Comparison of ENCODE assay signal across 18 cellular contexts in genomic region chr5:178606269-178606668, GRCh38. TPM values are rescaled to one million over a fixed set of nuclear protein-coding genes. Genes with fewer than 3 reads are reported as not detected.
DNase-seq lines count a peak whose midpoint lies in the region; ATAC-seq and FAIRE-seq lines count a peak whose summit lies in the region.
"Had no signal": no experiment of that assay in that cellular context is flagged by ENCODE, and none has a peak within 500 bp of the region (broad histone marks: within the 10 kb centered on the region; RNA-seq: fewer than 3 reads in every experiment).

No MANE protein-coding gene starts in this region.

- peak; percentile 71 for FAIRE-seq in HTR-8/SVneo (lab: Jason Lieb, UNC)

- H3K27me3 Mint-ChIP-seq in activated CD4-positive, alpha-beta memory T cell treated with anti-CD3 and anti-CD28 coated beads for 36 hours, result no peaks in the 10 kb centered on the region
- H3K27me3 Mint-ChIP-seq in activated CD4-positive, alpha-beta memory T cell treated with anti-CD3 and anti-CD28 coated beads, Interleukin-2, amount 10 ng/mL, durations not matched to agents 7 days and 5 days, result no peaks in the 10 kb centered on the region
- H3K27me3 Mint-ChIP-seq in effector memory CD8-positive, alpha-beta T cell, result no peaks in the 10 kb centered on the region

- no peaks in the 10 kb centered on the region for H3K4me1 Mint-ChIP-seq in activated CD4-positive, alpha-beta memory T cell treated with anti-CD3 and anti-CD28 coated beads for 36 hours (ENCODE audit: low read depth)
- H3K4me1 Mint-ChIP-seq in activated CD4-positive, alpha-beta memory T cell treated with anti-CD3 and anti-CD28 coated beads, Interleukin-2, amount 10 ng/mL, durations not matched to agents 7 days and 5 days, result no peaks in the 10 kb centered on the region
- H3K4me1 Mint-ChIP-seq in effector memory CD8-positive, alpha-beta T cell (ENCODE audit: low read depth in 2 of 2), result peaks cover 1 to 12% of the 10 kb centered on the region in 2 donors

- no peak for DNase-seq in activated CD4-positive, alpha-beta memory T cell treated with anti-CD3 and anti-CD28 coated beads for 36 hours
- DNase-seq in activated CD4-positive, alpha-beta memory T cell treated with anti-CD3 and anti-CD28 coated beads, Interleukin-2, amount 10 ng/mL, durations not matched to agents 7 days and 5 days, result no peak
- DNase-seq in HTR-8/SVneo (ENCODE audit: insufficient read length, low spot score) (no peak), amniotic epithelial cell (ENCODE audit: low read depth) (peak; percentile 44), left lobe of liver (ENCODE audit: low spot score) (no peak), cerebellum (ENCODE audit: low spot score) (no peak)
- no peak for DNase-seq in effector memory CD8-positive, alpha-beta T cell
- DNase-seq: CD8-positive, alpha-beta T cell; DMS79 treated with DMSO at 0.1 percent for 48 hours; NCI-H1436; NCI-H2081; NCI-H510A; NCI-H82; PC-3 had no signal

- H3K36me3 Mint-ChIP-seq in activated CD4-positive, alpha-beta memory T cell treated with anti-CD3 and anti-CD28 coated beads for 36 hours, result peaks cover 46% of the 10 kb centered on the region
- H3K36me3 Mint-ChIP-seq in activated CD4-positive, alpha-beta memory T cell treated with anti-CD3 and anti-CD28 coated beads, Interleukin-2, amount 10 ng/mL, durations not matched to agents 7 days and 5 days (ENCODE audit: low read depth), result peaks cover 78% of the 10 kb centered on the region
- H3K36me3 Mint-ChIP-seq in effector memory CD8-positive, alpha-beta T cell (ENCODE audit: insufficient read depth), result peaks cover 98% of the 10 kb centered on the region

- POLR2A ChIA-PET in activated CD4-positive, alpha-beta memory T cell treated with anti-CD3 and anti-CD28 coated beads for 36 hours (lab: Charles Lee), result interaction anchor here (1.5 kb wide), 1 partner anchor 13 kb away, joined by 3 read pairs; no protein-coding TSS in a partner anchor
- POLR2A ChIA-PET in activated CD4-positive, alpha-beta memory T cell treated with anti-CD3 and anti-CD28 coated beads, Interleukin-2, amount 10 ng/mL, durations not matched to agents 7 days and 5 days (lab: Charles Lee), result interaction anchor here (0.8 to 1.0 kb wide), 3 partner anchors 11 to 19 kb away, joined by 3 read pairs; no protein-coding TSS in a partner anchor

- peak overlapping the region; percentile 40 for H3K27ac Mint-ChIP-seq in activated CD4-positive, alpha-beta memory T cell treated with anti-CD3 and anti-CD28 coated beads for 36 hours
- no peak overlapping the region for H3K27ac Mint-ChIP-seq in activated CD4-positive, alpha-beta memory T cell treated with anti-CD3 and anti-CD28 coated beads, Interleukin-2, amount 10 ng/mL, durations not matched to agents 7 days and 5 days
- peak overlapping the region in 1 of 2 donors; percentile 47 for H3K27ac Mint-ChIP-seq in effector memory CD8-positive, alpha-beta T cell
- H3K27ac Mint-ChIP-seq: CD8-positive, alpha-beta T cell had no signal

- H3K9me3 Mint-ChIP-seq in activated CD4-positive, alpha-beta memory T cell treated with anti-CD3 and anti-CD28 coated beads for 36 hours, result no peaks in the 10 kb centered on the region
- H3K9me3 Mint-ChIP-seq in activated CD4-positive, alpha-beta memory T cell treated with anti-CD3 and anti-CD28 coated beads, Interleukin-2, amount 10 ng/mL, durations not matched to agents 7 days and 5 days, result no peaks in the 10 kb centered on the region
- no peaks in the 10 kb centered on the region for H3K9me3 Mint-ChIP-seq in effector memory CD8-positive, alpha-beta T cell
- H3K9me3 Mint-ChIP-seq: CD8-positive, alpha-beta T cell had no signal

- ATAC-seq in left lobe of liver (peak; percentile 70), esophagus mucosa (no peak)
- no peak for ATAC-seq in effector memory CD8-positive, alpha-beta T cell (replicated peaks)
- ATAC-seq: CD8-positive, alpha-beta T cell; PC-3 had no signal

- H3K4me3 Mint-ChIP-seq in activated CD4-positive, alpha-beta memory T cell treated with anti-CD3 and anti-CD28 coated beads for 36 hours, result no peak overlapping the region
- no peak overlapping the region for H3K4me3 Mint-ChIP-seq in activated CD4-positive, alpha-beta memory T cell treated with anti-CD3 and anti-CD28 coated beads, Interleukin-2, amount 10 ng/mL, durations not matched to agents 7 days and 5 days
- H3K4me3 Mint-ChIP-seq in effector memory CD8-positive, alpha-beta T cell, result no peak overlapping the region
- H3K4me3 Mint-ChIP-seq: CD8-positive, alpha-beta T cell had no signal

- intact Hi-C loops in activated CD4-positive, alpha-beta memory T cell treated with anti-CD3 and anti-CD28 coated beads for 36 hours (cut with micrococcal nuclease), result no loop called here

- CTCF ChIA-PET in activated CD4-positive, alpha-beta memory T cell treated with anti-CD3 and anti-CD28 coated beads for 36 hours (lab: Charles Lee), result interaction anchor here (1.5 kb wide), 1 partner anchor 326 kb away, joined by 3 read pairs; no protein-coding TSS in a partner anchor
- CTCF ChIA-PET in activated CD4-positive, alpha-beta memory T cell treated with anti-CD3 and anti-CD28 coated beads, Interleukin-2, amount 10 ng/mL, durations not matched to agents 7 days and 5 days (lab: Charles Lee), result interaction anchor here (1.0 to 1.2 kb wide), 2 partner anchors 19 to 125 kb away, joined by 3 to 4 read pairs; partner anchors contain the start of gene ZNF354A

RNA-seq across cellular contexts. Expression of gene COL23A1, which starts 16.1 kb away (rescaled TPM):
- total RNA-seq in activated CD4-positive, alpha-beta memory T cell treated with anti-CD3 and anti-CD28 coated beads for 36 hours, result under 1 TPM in 1 of 2 experiments, not detected in 1; 0.15 TPM
- total RNA-seq in activated CD4-positive, alpha-beta memory T cell treated with anti-CD3 and anti-CD28 coated beads, Interleukin-2, amount 10 ng/mL, durations not matched to agents 7 days and 5 days, result under 1 TPM; 0.10 to 0.18 TPM
- total RNA-seq in left lobe of liver (1.2 TPM), esophagus mucosa (0.32 TPM), cerebellum (4.5 TPM)
- total RNA-seq: A172; CD8-positive, alpha-beta T cell; G401; HT1080; PC-3 had no signal

RNA-seq across cellular contexts. Expression of gene CLK4, which starts 20.6 kb away (rescaled TPM):
- total RNA-seq in activated CD4-positive, alpha-beta memory T cell treated with anti-CD3 and anti-CD28 coated beads for 36 hours, result 10 to 100 TPM; 25.1 to 26.0 TPM
- total RNA-seq in activated CD4-positive, alpha-beta memory T cell treated with anti-CD3 and anti-CD28 coated beads, Interleukin-2, amount 10 ng/mL, durations not matched to agents 7 days and 5 days, result 10 to 100 TPM; 29.5 to 32.0 TPM
- 17.6 TPM for total RNA-seq in left lobe of liver
- total RNA-seq in esophagus mucosa, result 10.4 TPM
- total RNA-seq in cerebellum, result 92.5 TPM
